Comparison of ENCODE assay signal across 17 cellular contexts in genomic region chr2:170744248-170745002, GRCh38. TPM values are rescaled to one million over a fixed set of nuclear protein-coding genes. Genes with fewer than 3 reads are reported as not detected.
DNase-seq lines count a peak whose midpoint lies in the region; ATAC-seq, FAIRE-seq and TF ChIP-seq lines count a peak whose summit lies in the region.
"Had no signal": no experiment of that assay in that cellular context is flagged by ENCODE, and none has a peak within 500 bp of the region (broad histone marks: within the 10 kb centered on the region; RNA-seq: fewer than 3 reads in every experiment).

No MANE protein-coding gene starts in this region.

- ATAC-seq in IMR-90 (ENCODE audit: low read depth), result no peak
- ATAC-seq: activated naive CD8-positive, alpha-beta T cell treated with anti-CD3 and anti-CD28 coated beads, Interleukin-2, amount 50 U/mL, for 24 hours; GM12878; Right ventricle myocardium inferior had no signal

- no peaks in the 10 kb centered on the region for H3K79me2 ChIP-seq in H1 (ENCODE audit: control insufficient read depth in 1 of 2, insufficient read depth in 2 of 2, low read length in 2 of 2)

- 88% methylated on average over 4 of the region's 14 CpGs; no CpG with 5 or more reads in 1 of the 2 experiments for WGBS in IMR-90 (ENCODE audit: extremely low coverage in 2 of 2, insufficient read length in 1 of 2), 2 experiments
- 89% methylated on average over 14 of the region's 14 CpGs; no CpG with 5 or more reads in 1 of the 2 experiments for WGBS in H1 (ENCODE audit: extremely low coverage in 1 of 2, insufficient coverage in 1 of 2, insufficient read length in 1 of 2, insufficient replicate concordance in 2 of 2, low coverage in 1 of 2, low lambda C conversion rate in 2 of 2, missing lambda C conversion rate in 1 of 2), 2 experiments

- no peak overlapping the region; the same call in 1 of the 2 replicates for H2BK12ac ChIP-seq in H1 (ENCODE audit: low read depth, low read length)

- no peak overlapping the region for H2AK9ac ChIP-seq in IMR-90 (replicated peaks; ENCODE audit: low read depth, low read length, poor library complexity)

- TF ChIP-seq RAD21 in IMR-90 (IDR thresholded peaks at IDR 0.05; ENCODE audit: low read length) (no peak), H1 (IDR thresholded peaks at IDR 0.05 in 1 of 2, conservative IDR thresholded peaks at IDR 0.05 in 1 of 2; ENCODE audit: low read depth in 2 of 2, low read length in 2 of 2) (no peak)

- H3K9ac ChIP-seq in IMR-90 (ENCODE audit: low read depth, low read length), result no peak overlapping the region
- H3K9ac ChIP-seq in H1 (replicated peaks in 1 of 4; ENCODE audit: extremely low read depth in 1 of 4, low read depth in 3 of 4, low read length in 3 of 4), result no peak overlapping the region

- H3K4ac ChIP-seq in IMR-90 (ENCODE audit: low read depth, low read length) (no peak overlapping the region), H1 (replicated peaks; ENCODE audit: insufficient read length, low read depth, low read length) (peak overlapping the region; percentile 44)

- no peaks in the 10 kb centered on the region for H3K36me3 ChIP-seq in IMR-90 (ENCODE audit: control insufficient read depth, insufficient read depth, low read length)
- no peaks in the 10 kb centered on the region for H3K36me3 ChIP-seq in H1 (ENCODE audit: control insufficient read depth in 2 of 4, insufficient read depth in 4 of 4, low read length in 3 of 4)

- H3K27ac ChIP-seq in IMR-90 (ENCODE audit: insufficient read depth, low read length) (no peak overlapping the region), H1 (ENCODE audit: low read depth, low read length) (no peak overlapping the region)

- H2AK5ac ChIP-seq in IMR-90 (ENCODE audit: low read depth, low read length) (no peak overlapping the region), H1 (ENCODE audit: low read depth, low read length) (no peak overlapping the region)

- H2BK15ac ChIP-seq in IMR-90 (ENCODE audit: low read depth, low read length) (no peak overlapping the region), H1 (ENCODE audit: low read length) (0 out of 2 replicates have a peak overlapping the region, but pooled peaks have one; percentile 53)

- no peak for TF ChIP-seq POLR2A in IMR-90 (IDR thresholded peaks at IDR 0.05; ENCODE audit: low read depth, low read length)
- no peak for TF ChIP-seq POLR2A in H1 (IDR thresholded peaks at IDR 0.05; ENCODE audit: control extremely low read depth in 1 of 2, low read depth in 2 of 2, low read length in 2 of 2)

- H2BK20ac ChIP-seq in IMR-90 (ENCODE audit: low read depth, low read length), result no peak overlapping the region
- H2BK20ac ChIP-seq in H1 (ENCODE audit: low read length), result no peak overlapping the region

- CTCF ChIA-PET in IMR-90 (lab: Yijun Ruan, JAX), result no interaction called here
- CTCF ChIA-PET in H1 (lab: Charles Lee; ENCODE audit: partially characterized antibody), result no interaction called here

- intact Hi-C loops in IMR-90 (cut with micrococcal nuclease), result no loop called here

- peaks cover 2% of the 10 kb centered on the region; the same call in 1 of the 2 replicates for H3K4me1 ChIP-seq in IMR-90 (ENCODE audit: control insufficient read depth, insufficient read depth, low read length)
- no peaks in the 10 kb centered on the region for H3K4me1 ChIP-seq in H1 (replicated peaks in 1 of 4; ENCODE audit: control insufficient read depth in 3 of 4, insufficient read depth in 4 of 4, low read length in 3 of 4)

- H2BK5ac ChIP-seq in IMR-90 (ENCODE audit: low read depth, low read length, poor library complexity, severe bottlenecking) (no peak overlapping the region), H1 (ENCODE audit: low read depth, low read length) (no peak overlapping the region)

- H3K56ac ChIP-seq in IMR-90 (ENCODE audit: extremely low read depth, insufficient read depth, low read length) (no peak overlapping the region), H1 (replicated peaks; ENCODE audit: insufficient read length, low read depth, low read length) (no peak overlapping the region)

- dilution Hi-C loops in IMR-90 (cut with HindIII; ENCODE audit: low sequenced_read_pairs, unreplicated experiment), result no loop called here

- H3K9me3 ChIP-seq in IMR-90 (ENCODE audit: control insufficient read depth, insufficient read depth, low read length), result no peaks in the 10 kb centered on the region
- no peaks in the 10 kb centered on the region for H3K9me3 ChIP-seq in H1 (ENCODE audit: insufficient read depth in 2 of 2, low read depth in 1 of 2, low read length in 1 of 2)

- H3K27me3 ChIP-seq in IMR-90 (ENCODE audit: control insufficient read depth, insufficient read depth, low read length) (no peaks in the 10 kb centered on the region), H1 (replicated peaks in 1 of 4; ENCODE audit: control insufficient read depth in 3 of 4, extremely low read depth in 1 of 4, insufficient read depth in 3 of 4, low read length in 3 of 4) (no peaks in the 10 kb centered on the region)

- H3K4me3 ChIP-seq in IMR-90 (ENCODE audit: insufficient read depth, low read depth, low read length), result no peak overlapping the region
- H3K4me3 ChIP-seq in H1 (ENCODE audit: extremely low read depth in 1 of 4, insufficient read depth in 2 of 4, low read depth in 3 of 4, low read length in 4 of 4), result no peak overlapping the region
- H3K4me3 ChIP-seq: GM12878 had no signal

- H4K91ac ChIP-seq in IMR-90 (ENCODE audit: insufficient read depth, low read depth, low read length) (no peak overlapping the region), H1 (replicated peaks; ENCODE audit: insufficient read length, low read length) (no peak overlapping the region)

- H4K20me1 ChIP-seq in IMR-90 (ENCODE audit: insufficient read depth, low read length) (no peaks in the 10 kb centered on the region), H1 (replicated peaks in 1 of 2; ENCODE audit: control insufficient read depth in 1 of 2, insufficient read depth in 2 of 2, low read length in 2 of 2) (no peaks in the 10 kb centered on the region)

- DNase-seq in IMR-90 (no peak), NOMO-1 (lab: John Stamatoyannopoulos, UW; ENCODE audit: unreplicated experiment in 2 of 2) (peak; percentile 73 to 74), H1 (ENCODE audit: low read depth in 1 of 2, low spot score in 2 of 2) (no peak), renal cortical epithelial cell (ENCODE audit: low read depth) (peak; percentile 3), SW 1271 (lab: John Stamatoyannopoulos, UW) (no peak), NCI-H2227 (lab: John Stamatoyannopoulos, UW; ENCODE audit: unreplicated experiment) (no peak), iPS-NIHi7 (ENCODE audit: extremely low spot score) (no peak)
- DNase-seq: activated CD4-positive, alpha-beta T cell treated with anti-CD3 and anti-CD28 coated beads, Interleukin-2, amount 50 U/mL, for 48 hours; activated naive CD8-positive, alpha-beta T cell treated with anti-CD3 and anti-CD28 coated beads, Interleukin-2, amount 50 U/mL, for 24 hours; activated T-cell treated with anti-CD3 and anti-CD28 coated beads, Interleukin-2, amount 50 U/mL, for 48 hours; C1 segment of cervical spinal cord; NCI-H1048; NCI-H345; T1000 had no signal

- H3K4me2 ChIP-seq in IMR-90 (ENCODE audit: low read depth, low read length) (no peak overlapping the region), H1 (ENCODE audit: insufficient read depth in 1 of 2, low read depth in 2 of 2, low read length in 2 of 2) (no peak overlapping the region)

- TF ChIP-seq EP300 in H1 (IDR thresholded peaks at IDR 0.05; ENCODE audit: borderline replicate concordance in 1 of 2, low read depth in 2 of 2, low read length in 2 of 2), result no peak

- POLR2A ChIA-PET in IMR-90 (lab: Charles Lee; ENCODE audit: unreplicated experiment), result no interaction called here
- POLR2A ChIA-PET in H1 (lab: Charles Lee; ENCODE audit: partially characterized antibody), result interaction anchor here (0.7 kb wide), 1 partner anchor 19 kb away, joined by 3 read pairs; no protein-coding TSS in a partner anchor

- no TSS peak for BruUV-seq in IMR-90 (replicated peaks; lab: Mats Ljungman, UMichigan)

- H4K5ac ChIP-seq in IMR-90 (ENCODE audit: low read depth, low read length) (no peak overlapping the region), H1 (ENCODE audit: insufficient read length, low read depth, low read length) (no peak overlapping the region)

- H3K14ac ChIP-seq in IMR-90 (replicated peaks; ENCODE audit: low read depth, low read length) (no peak overlapping the region), H1 (ENCODE audit: insufficient read length) (no peak overlapping the region)

- TF ChIP-seq CTCF in IMR-90 (conservative IDR thresholded peaks at IDR 0.05; ENCODE audit: low read depth, low read length) (no peak), H1 (IDR thresholded peaks at IDR 0.05; ENCODE audit: control extremely low read depth in 1 of 3, insufficient read depth in 1 of 3, low read depth in 1 of 3, low read length in 3 of 3) (no peak)

- H4K8ac ChIP-seq in IMR-90 (ENCODE audit: low read depth in 2 of 2, low read length in 2 of 2) (no peak overlapping the region), H1 (ENCODE audit: extremely low read depth, insufficient read depth, low read length) (no peak overlapping the region)

- no peaks in the 10 kb centered on the region; the same call in 1 of the 2 replicates for H3K23me2 ChIP-seq in H1 (ENCODE audit: low read depth, low read length)

- H3K18ac ChIP-seq in IMR-90 (ENCODE audit: low read depth, low read length) (no peak overlapping the region), H1 (ENCODE audit: extremely low read depth, low read length) (no peak overlapping the region)

- in situ Hi-C loops in IMR-90 (cut with MboI; ENCODE audit: low sequenced_read_pairs), result no loop called here

- H2BK120ac ChIP-seq in IMR-90 (ENCODE audit: low read depth, low read length), result no peak overlapping the region
- no peak overlapping the region for H2BK120ac ChIP-seq in H1 (replicated peaks; ENCODE audit: low read depth, low read length)

- H2AFZ ChIP-seq in IMR-90 (replicated peaks; ENCODE audit: low read length, poor library complexity) (no peak overlapping the region), H1 (ENCODE audit: low read length) (no peak overlapping the region)

- FAIRE-seq in H1 (lab: Jason Lieb, UNC), result no peak
- FAIRE-seq: GM12878 had no signal

- no peaks in the 10 kb centered on the region for H3K79me1 ChIP-seq in IMR-90 (ENCODE audit: low read depth in 1 of 2, low read length in 2 of 2)
- H3K79me1 ChIP-seq in H1 (ENCODE audit: low read depth, low read length), result no peaks in the 10 kb centered on the region

- H3K9me1 ChIP-seq in IMR-90 (ENCODE audit: insufficient read depth, low read length), result no peaks in the 10 kb centered on the region

- H3K23ac ChIP-seq in IMR-90 (ENCODE audit: low read depth, low read length), result no peak overlapping the region
- H3K23ac ChIP-seq in H1 (ENCODE audit: insufficient read length), result no peak overlapping the region

RNA-seq across cellular contexts. Expression of gene ERICH2, which starts 25.8 kb away (rescaled TPM):
- total RNA-seq in IMR-90 (2012; rRNA removed) (not detected in 2 replicates), renal cortical epithelial cell (1.0 TPM in 1 of 2 replicates, not detected in the other)
- polyA plus RNA-seq in IMR-90 (2012; rRNA removed) (not detected in 2 replicates), H1 (2011; rRNA removed) (0.20 TPM in 1 of 2 replicates, not detected in the other)
- polyA plus RNA-seq in IMR-90 (2012; cell fraction: cytosol; rRNA removed), result not detected in 2 replicates
- not detected in 2 replicates for polyA plus RNA-seq in IMR-90 (2012; cell fraction: nucleus; rRNA removed; ENCODE audit: low replicate concordance)
- 2.0 and 2.1 TPM in 2 replicates for total RNA-seq in H1 (2021; fragmentation: NEBNext Ultra II Directional; extraction: Animal tissue kit (Norgen Biotek cat#: 25700))
- polyA plus RNA-seq in H1 (2011; cell fraction: cytosol; rRNA removed), result not detected
- not detected for polyA plus RNA-seq in H1 (2011; cell fraction: nucleus; rRNA removed)
- polyA plus RNA-seq in H1 (2012, experiment 1 of 2), result 0.66 to 2.6 TPM (median 1.9 TPM) in 4 replicates
- 0.96 TPM for polyA plus RNA-seq in H1 (2012, experiment 2 of 2)
- polyA plus RNA-seq in H1 (2013, experiment 1 of 2), result 1.5 TPM
- 1.4 TPM for polyA plus RNA-seq in H1 (2013, experiment 2 of 2)
- polyA minus RNA-seq in H1 (2011; rRNA and poly(A)+ RNA removed), result not detected in 2 replicates
- polyA minus RNA-seq in H1 (2011; cell fraction: cytosol; rRNA and poly(A)+ RNA removed), result not detected
- not detected for polyA minus RNA-seq in H1 (2011; cell fraction: nucleus; rRNA and poly(A)+ RNA removed)
- total RNA-seq: GM12878, Right ventricle myocardium inferior, temporal lobe had no signal
- polyA plus RNA-seq: GM12878 had no signal

RNA-seq across cellular contexts. Expression of gene SP5, which starts 29.3 kb away (rescaled TPM):
- total RNA-seq in IMR-90 (2012; rRNA removed) (not detected in 2 replicates), renal cortical epithelial cell (0.10 and 0.69 TPM in 2 replicates)
- polyA plus RNA-seq in IMR-90 (2012; rRNA removed) (not detected in 2 replicates), H1 (2011; rRNA removed) (0.17 and 0.46 TPM in 2 replicates)
- not detected in 2 replicates for polyA plus RNA-seq in IMR-90 (2012; cell fraction: cytosol; rRNA removed)
- polyA plus RNA-seq in IMR-90 (2012; cell fraction: nucleus; rRNA removed; ENCODE audit: low replicate concordance), result not detected in 2 replicates
- 0.31 TPM in 1 of 2 replicates, not detected in the other for total RNA-seq in H1 (2021; fragmentation: NEBNext Ultra II Directional; extraction: Animal tissue kit (Norgen Biotek cat#: 25700))
- 0.37 TPM for polyA plus RNA-seq in H1 (2011; cell fraction: cytosol; rRNA removed)
- polyA plus RNA-seq in H1 (2011; cell fraction: nucleus; rRNA removed), result 0.36 TPM
- polyA plus RNA-seq in H1 (2012, experiment 1 of 2), result 0.44 to 1.2 TPM (median 0.54 TPM) in 4 replicates
- polyA plus RNA-seq in H1 (2012, experiment 2 of 2), result 0.75 TPM
- 0.26 TPM for polyA plus RNA-seq in H1 (2013, experiment 1 of 2)
- 0.28 TPM for polyA plus RNA-seq in H1 (2013, experiment 2 of 2)
- polyA minus RNA-seq in H1 (2011; rRNA and poly(A)+ RNA removed), result not detected in 2 replicates
- not detected for polyA minus RNA-seq in H1 (2011; cell fraction: cytosol; rRNA and poly(A)+ RNA removed)
- polyA minus RNA-seq in H1 (2011; cell fraction: nucleus; rRNA and poly(A)+ RNA removed), result not detected
- total RNA-seq: GM12878 had no signal
- polyA plus RNA-seq: GM12878 had no signal

Comparison
In these comparisons a context has a peak if more than half of its experiments do, and no peak if none do; other contexts are left out.
1. DNase-seq: peak in NOMO-1 (2 of 2) and renal cortical epithelial cell (single experiment); none in IMR-90 (single experiment), H1 (0 of 2), SW 1271 (0 of 2), NCI-H2227 (single experiment) and iPS-NIHi7 (single experiment).